In genomic region chr21:26850116-26850643, GRCh38 we compare ENCODE assay signal across 8 cellular contexts. TPM values are rescaled to one million over a fixed set of nuclear protein-coding genes. Genes with fewer than 3 reads are reported as not detected.
DNase-seq lines count a peak whose midpoint lies in the region; ATAC-seq and TF ChIP-seq lines count a peak whose summit lies in the region.

No MANE protein-coding gene starts in this region.

- H3K79me2 ChIP-seq in KMS-11 (ENCODE audit: insufficient read depth, low read depth) (no peaks in the 10 kb centered on the region), hepatocyte (no peaks in the 10 kb centered on the region)

- no peak for ATAC-seq in upper lobe of left lung (ENCODE audit: low FRiP score in 2 of 2)

- no peaks in the 10 kb centered on the region for H3K27me3 ChIP-seq in KMS-11 (ENCODE audit: insufficient read depth, low read depth)
- no peaks in the 10 kb centered on the region for H3K27me3 ChIP-seq in hepatocyte
- H3K27me3 ChIP-seq in upper lobe of left lung = peaks cover 0 to 4% (median 0%) of the 10 kb centered on the region in 4 donors

- H3K4me1 ChIP-seq in KMS-11 (ENCODE audit: low read depth, poor library complexity, severe bottlenecking) (peaks cover 4% of the 10 kb centered on the region), hepatocyte (ENCODE audit: insufficient read depth) (no peaks in the 10 kb centered on the region), upper lobe of left lung (peaks cover 10 to 29% (median 13%) of the 10 kb centered on the region in 4 donors)

- TF ChIP-seq CTCF in KMS-11 (conservative IDR thresholded peaks at IDR 0.05; ENCODE audit: low read depth, low read length) (peak; percentile 79), hepatocyte (IDR thresholded peaks at IDR 0.05; ENCODE audit: poor library complexity) (peak; percentile 98), upper lobe of left lung (IDR thresholded peaks at IDR 0.05) (peak; percentile 39 to 76 (median 58)), GM20000 (IDR thresholded peaks at IDR 0.05; ENCODE audit: extremely low read depth, missing control alignments) (no peak)

- no peak overlapping the region for H3K9ac ChIP-seq in KMS-11

- H3K36me3 ChIP-seq in KMS-11 (ENCODE audit: insufficient read depth) (no peaks in the 10 kb centered on the region), hepatocyte (replicated peaks; ENCODE audit: insufficient read depth, low read depth) (no peaks in the 10 kb centered on the region), upper lobe of left lung (no peaks in the 10 kb centered on the region)

- WGBS in hepatocyte (ENCODE audit: low lambda C conversion rate, missing lambda C conversion rate) = 19% methylated on average over 5 of the region's 5 CpGs
- WGBS in upper lobe of left lung, 2 donors = 20 to 23% methylated on average over 5 of the region's 5 CpGs

- DNase-seq in DMS114 treated with DMSO at 0.1 percent for 48 hours (lab: John Stamatoyannopoulos, UW; ENCODE audit: unreplicated experiment) (peak; percentile 44), SKM-1 (lab: John Stamatoyannopoulos, UW; ENCODE audit: unreplicated experiment) (peak; percentile 76), hepatocyte (ENCODE audit: low spot score) (peak; percentile 37), upper lobe of left lung (no peak), GM20000 (ENCODE audit: low spot score) (no peak), NCI-H1436 (lab: John Stamatoyannopoulos, UW) (no peak)
- DNase-seq in activated naive CD4-positive, alpha-beta T cell treated with anti-CD3 and anti-CD28 coated beads, Interleukin-2, amount 50 U/mL, for 16 hours = no peak

- H4K20me1 ChIP-seq in KMS-11 (ENCODE audit: insufficient read depth) = no peaks in the 10 kb centered on the region
- no peaks in the 10 kb centered on the region for H4K20me1 ChIP-seq in hepatocyte (ENCODE audit: insufficient read depth, poor library complexity, severe bottlenecking)

- no peak overlapping the region; the same call in 1 of the 2 replicates for H3K4me2 ChIP-seq in KMS-11
- peak overlapping the region; percentile 57 for H3K4me2 ChIP-seq in hepatocyte

- no peak for TF ChIP-seq POLR2A in upper lobe of left lung (IDR thresholded peaks at IDR 0.05)

- H3K9me3 ChIP-seq in hepatocyte (ENCODE audit: low read depth) = no peaks in the 10 kb centered on the region
- H3K9me3 ChIP-seq in upper lobe of left lung = no peaks in the 10 kb centered on the region

- H3K9me2 ChIP-seq in hepatocyte (replicated peaks; ENCODE audit: insufficient read depth) = no peaks in the 10 kb centered on the region

- TF ChIP-seq EP300 in upper lobe of left lung (IDR thresholded peaks at IDR 0.05) = no peak

- H3K27ac ChIP-seq in KMS-11 (no peak overlapping the region), hepatocyte (no peak overlapping the region), upper lobe of left lung (no peak overlapping the region)

- no peak overlapping the region for H3K4me3 ChIP-seq in KMS-11 (IDR thresholded peaks at IDR 0.05; ENCODE audit: insufficient read depth, low read depth, low read length)
- H3K4me3 ChIP-seq in hepatocyte = no peak overlapping the region
- H3K4me3 ChIP-seq in upper lobe of left lung = no peak overlapping the region

- no peak overlapping the region for H2AFZ ChIP-seq in KMS-11 (ENCODE audit: low read depth)
- H2AFZ ChIP-seq in hepatocyte = no peak overlapping the region

RNA-seq across cellular contexts. Expression of gene ADAMTS1, which starts 5.0 kb away (rescaled TPM):
- 110 and 113 TPM in 2 replicates for total RNA-seq in hepatocyte
- polyA plus RNA-seq in hepatocyte = 136 and 144 TPM in 2 replicates
- total RNA-seq in upper lobe of left lung = 100 to 1,000 TPM in 1 of 6 donors, 10 to 100 TPM in 5; 37.9 to 144 (median 58.4) TPM

Comparison
In these comparisons a context has a peak if more than half of its experiments do, and no peak if none do; other contexts are left out.
1. DNase-seq: peak in DMS114 treated with DMSO at 0.1 percent for 48 hours (single experiment), SKM-1 (single experiment) and hepatocyte (single experiment); none in upper lobe of left lung (0 of 2), GM20000 (single experiment), activated naive CD4-positive, alpha-beta T cell treated with anti-CD3 and anti-CD28 coated beads, Interleukin-2, amount 50 U/mL, for 16 hours (single experiment) and NCI-H1436 (single experiment).